ENCODE assay signal across 8 cellular contexts in the genomic region with DNA sequence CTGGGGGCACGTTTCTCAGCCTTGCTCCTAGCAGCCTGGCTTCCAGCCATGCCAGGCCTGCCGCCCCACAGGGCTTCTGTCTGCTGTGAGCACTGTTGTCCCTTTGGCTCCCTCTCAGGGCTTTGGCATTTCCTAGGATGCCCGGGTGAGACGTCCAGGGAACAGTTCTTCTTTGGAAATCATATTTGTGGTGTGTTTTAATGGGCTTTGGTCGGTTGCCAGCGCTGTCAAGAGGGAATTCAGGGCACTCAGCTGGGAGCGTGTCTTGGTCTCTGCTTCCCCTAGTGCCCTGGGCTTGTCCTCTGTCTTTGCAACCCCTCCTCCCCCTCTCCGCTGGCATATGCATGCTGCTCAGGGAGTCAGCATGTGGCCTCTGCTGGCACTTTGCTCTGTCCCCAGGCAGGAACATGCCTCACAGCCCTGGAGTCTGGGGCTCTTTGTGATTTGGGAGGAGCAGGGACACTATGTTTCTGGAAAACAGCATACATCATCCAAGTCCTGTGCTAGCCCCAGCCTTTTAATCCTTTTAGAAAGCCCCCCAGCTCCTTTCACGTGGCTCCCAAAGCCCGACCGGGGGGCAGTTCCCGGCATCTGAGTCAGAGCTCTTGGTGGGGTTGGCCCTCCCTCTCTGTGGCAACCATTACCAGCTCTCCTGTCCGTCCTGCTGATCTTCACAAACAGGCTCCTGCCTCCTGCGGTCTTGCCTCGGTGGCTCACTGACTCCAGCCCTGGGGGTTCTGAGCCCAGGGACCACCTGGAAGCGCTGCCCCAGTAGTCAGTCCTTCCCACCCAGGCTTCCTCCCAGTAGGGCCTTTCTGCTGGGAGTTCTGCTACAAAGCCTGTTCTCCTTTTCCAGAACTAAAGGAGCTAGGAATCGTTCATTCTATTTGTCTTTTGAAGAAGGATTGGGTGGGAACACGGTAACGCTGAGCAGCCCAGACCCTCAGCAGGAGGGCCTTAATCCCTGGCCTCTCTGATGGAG. TPM values are rescaled to one million over a fixed set of nuclear protein-coding genes. Genes with fewer than 3 reads are reported as not detected.
DNase-seq lines count a peak whose midpoint lies in the region; ATAC-seq and TF ChIP-seq lines count a peak whose summit lies in the region.

No MANE protein-coding gene starts in this region.

- no peak overlapping the region for H3K4me2 ChIP-seq in IMR-90 (ENCODE audit: low read depth, low read length)

- dilution Hi-C loops in IMR-90 (cut with HindIII; ENCODE audit: low sequenced_read_pairs, unreplicated experiment): no loop called here

- H3K18ac ChIP-seq in IMR-90 (ENCODE audit: low read depth, low read length): no peak overlapping the region

- H3K9me3 Mint-ChIP-seq in MCF 10A (ENCODE audit: unreplicated experiment): no peaks in the 10 kb centered on the region

- H3K14ac ChIP-seq in IMR-90 (replicated peaks; ENCODE audit: low read depth, low read length): no peak overlapping the region

- no peak overlapping the region for H3K4me3 ChIP-seq in IMR-90 (ENCODE audit: insufficient read depth, low read depth, low read length)

- no peak overlapping the region for H2BK15ac ChIP-seq in IMR-90 (ENCODE audit: low read depth, low read length)

- WGBS in IMR-90 (ENCODE audit: extremely low coverage in 2 of 2, insufficient read length in 1 of 2), 2 experiments: no CpG with 5 or more reads among the region's 19 CpGs

- in situ Hi-C loops in IMR-90 (cut with MboI; ENCODE audit: low sequenced_read_pairs): no loop called here

- H3K4me3 Mint-ChIP-seq in MCF 10A (ENCODE audit: unreplicated experiment): peak overlapping the region; percentile 28

- H4K5ac ChIP-seq in IMR-90 (ENCODE audit: low read depth, low read length): peak overlapping the region; percentile 1; the same call in 1 of the 2 replicates

- H3K27me3 Mint-ChIP-seq in MCF 10A (ENCODE audit: insufficient read depth, unreplicated experiment): no peaks in the 10 kb centered on the region

- no peaks in the 10 kb centered on the region for H3K27me3 ChIP-seq in IMR-90 (ENCODE audit: control insufficient read depth, insufficient read depth, low read length)

- H3K36me3 ChIP-seq in IMR-90 (ENCODE audit: control insufficient read depth, insufficient read depth, low read length): peaks cover 37% of the 10 kb centered on the region

- peak overlapping the region; percentile 71 for H2AK9ac ChIP-seq in IMR-90 (replicated peaks; ENCODE audit: low read depth, low read length, poor library complexity)

- H3K4ac ChIP-seq in IMR-90 (ENCODE audit: low read depth, low read length): no peak overlapping the region

- H3K27ac ChIP-seq in IMR-90 (ENCODE audit: insufficient read depth, low read length): no peak overlapping the region

- H2BK120ac ChIP-seq in IMR-90 (ENCODE audit: low read depth, low read length): no peak overlapping the region

- no peak overlapping the region for H4K91ac ChIP-seq in IMR-90 (ENCODE audit: insufficient read depth, low read depth, low read length)

- peak overlapping the region; percentile 40 for H2BK5ac ChIP-seq in IMR-90 (ENCODE audit: low read depth, low read length, poor library complexity, severe bottlenecking)

- no peak overlapping the region for H3K56ac ChIP-seq in IMR-90 (ENCODE audit: extremely low read depth, insufficient read depth, low read length)

- H2AFZ ChIP-seq in IMR-90 (replicated peaks; ENCODE audit: low read length, poor library complexity): peak overlapping the region; percentile 28

- POLR2A ChIA-PET in IMR-90 (lab: Charles Lee; ENCODE audit: unreplicated experiment): no interaction called here
- POLR2A ChIA-PET in MCF 10A (lab: Yijun Ruan, JAX): interaction anchor here (0.7 to 26.7 kb wide), 13 partner anchors 14 to 184 kb away, joined by 3 to 748 read pairs (median 5); a partner anchor contains a TSS

- H3K27ac Mint-ChIP-seq in MCF 10A (ENCODE audit: low read depth, unreplicated experiment): peak overlapping the region; percentile 96

- no peak overlapping the region for H2AK5ac ChIP-seq in IMR-90 (ENCODE audit: low read depth, low read length)

- H3K23ac ChIP-seq in IMR-90 (ENCODE audit: low read depth, low read length): no peak overlapping the region

- ATAC-seq in IMR-90 (ENCODE audit: low read depth): peak; percentile 65
- no peak for ATAC-seq in HG02623 (IDR thresholded peaks at IDR 0.05; ENCODE audit: unreplicated experiment)
- ATAC-seq in GM18867 (IDR thresholded peaks at IDR 0.05; ENCODE audit: unreplicated experiment): no peak

- H4K20me1 ChIP-seq in IMR-90 (ENCODE audit: insufficient read depth, low read length): peaks cover 64% of the 10 kb centered on the region

- CTCF ChIA-PET in IMR-90 (lab: Yijun Ruan, JAX): interaction anchor here (1.0 kb wide), 1 partner anchor 60 kb away, joined by 3 read pairs; no protein-coding TSS in a partner anchor
- CTCF ChIA-PET in MCF 10A (lab: Yijun Ruan, JAX): interaction anchor here (0.6 to 5.6 kb wide), 12 partner anchors 11 to 81 kb away, joined by 3 to 32 read pairs (median 6); a partner anchor contains a TSS

- no TSS peak for BruUV-seq in IMR-90 (replicated peaks; lab: Mats Ljungman, UMichigan)
- BruUV-seq in MCF 10A (replicated peaks; lab: Mats Ljungman, UMichigan): no TSS peak

- TF ChIP-seq RAD21 in IMR-90 (IDR thresholded peaks at IDR 0.05; ENCODE audit: low read length): no peak

- peaks cover 44 to 91% of the 10 kb centered on the region in 2 experiments for H3K79me1 ChIP-seq in IMR-90 (ENCODE audit: low read depth in 1 of 2, low read length in 2 of 2)

- no peak for TF ChIP-seq POLR2A in IMR-90 (IDR thresholded peaks at IDR 0.05; ENCODE audit: low read depth, low read length)

- intact Hi-C loops in IMR-90 (cut with micrococcal nuclease): no loop called here
- intact Hi-C loops in MCF 10A (cut with micrococcal nuclease): no loop called here

- no peak overlapping the region for H3K9ac ChIP-seq in IMR-90 (ENCODE audit: low read depth, low read length)

- TF ChIP-seq CTCF in IMR-90 (conservative IDR thresholded peaks at IDR 0.05; ENCODE audit: low read depth, low read length) (0 out of 2 replicates have a peak, but pooled peaks have one; percentile 15), MCF 10A (IDR thresholded peaks at IDR 0.05; ENCODE audit: unreplicated experiment) (no peak)

- peaks cover 73% of the 10 kb centered on the region for H3K4me1 Mint-ChIP-seq in MCF 10A (ENCODE audit: insufficient read depth, unreplicated experiment)

- H2BK20ac ChIP-seq in IMR-90 (ENCODE audit: low read depth, low read length): no peak overlapping the region

- peak overlapping the region in 1 of 2 experiments; percentile 39; a peak in 1 of 4 replicates for H4K8ac ChIP-seq in IMR-90 (ENCODE audit: low read depth in 2 of 2, low read length in 2 of 2)

- DNase-seq in IMR-90 (peak; percentile 56), MCF 10A (ENCODE audit: unreplicated experiment) (peak; percentile 99), inferior parietal cortex (ENCODE audit: extremely low spot score) (peak; percentile 81), superior temporal gyrus (ENCODE audit: extremely low spot score) (peak; percentile 94), NCI-H510A (lab: John Stamatoyannopoulos, UW) (no peak), NCI-H510A treated with DMSO at 0.1 percent for 48 hours (lab: John Stamatoyannopoulos, UW) (no peak)

- H3K9me3 ChIP-seq in IMR-90 (ENCODE audit: control insufficient read depth, insufficient read depth, low read length): no peaks in the 10 kb centered on the region

- H3K4me1 ChIP-seq in IMR-90 (ENCODE audit: control insufficient read depth, insufficient read depth, low read length): peaks cover 16% of the 10 kb centered on the region

- H3K9me1 ChIP-seq in IMR-90 (ENCODE audit: insufficient read depth, low read length): peaks cover 36% of the 10 kb centered on the region

- peaks cover 54% of the 10 kb centered on the region for H3K36me3 Mint-ChIP-seq in MCF 10A (ENCODE audit: insufficient read depth, unreplicated experiment)

TF ChIP-seq in IMR-90, 13 proteins besides CTCF, POLR2A, EP300 and RAD21:
- TF ChIP-seq BHLHE40 (IDR thresholded peaks at IDR 0.05; ENCODE audit: low read depth, low read length): no peak
- no peak for TF ChIP-seq CEBPB (IDR thresholded peaks at IDR 0.05; ENCODE audit: low read depth, low read length)
- no peak for TF ChIP-seq SMC3 (IDR thresholded peaks at IDR 0.05; ENCODE audit: low read depth, low read length)
- no peak for TF ChIP-seq RFX5 (IDR thresholded peaks at IDR 0.05; ENCODE audit: low read depth, low read length)
- TF ChIP-seq, protein P1, sequence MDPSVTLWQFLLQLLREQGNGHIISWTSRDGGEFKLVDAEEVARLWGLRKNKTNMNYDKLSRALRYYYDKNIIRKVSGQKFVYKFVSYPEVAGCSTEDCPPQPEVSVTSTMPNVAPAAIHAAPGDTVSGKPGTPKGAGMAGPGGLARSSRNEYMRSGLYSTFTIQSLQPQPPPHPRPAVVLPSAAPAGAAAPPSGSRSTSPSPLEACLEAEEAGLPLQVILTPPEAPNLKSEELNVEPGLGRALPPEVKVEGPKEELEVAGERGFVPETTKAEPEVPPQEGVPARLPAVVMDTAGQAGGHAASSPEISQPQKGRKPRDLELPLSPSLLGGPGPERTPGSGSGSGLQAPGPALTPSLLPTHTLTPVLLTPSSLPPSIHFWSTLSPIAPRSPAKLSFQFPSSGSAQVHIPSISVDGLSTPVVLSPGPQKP (IDR thresholded peaks at IDR 0.05; ENCODE audit: borderline replicate concordance, low read depth, low read length): no peak
- TF ChIP-seq RCOR1 (IDR thresholded peaks at IDR 0.05; ENCODE audit: insufficient replicate concordance, low read length): no peak
- TF ChIP-seq NFE2L2 (IDR thresholded peaks at IDR 0.05; ENCODE audit: low read depth, low read length): no peak
- no peak for TF ChIP-seq MAZ (IDR thresholded peaks at IDR 0.05; ENCODE audit: borderline replicate concordance, low read depth, low read length)
- no peak for TF ChIP-seq FOS (IDR thresholded peaks at IDR 0.05; ENCODE audit: low read depth, low read length)

RNA-seq across cellular contexts. Expression of a gene that starts 26.7 kb away (rescaled TPM):
- total RNA-seq in IMR-90 (2012; rRNA removed): 70.4 and 82.5 TPM in 2 replicates
- polyA plus RNA-seq in IMR-90 (2012; rRNA removed): 134 and 139 TPM in 2 replicates
- polyA plus RNA-seq in IMR-90 (2012; cell fraction: cytosol; rRNA removed): 55.1 and 61.0 TPM in 2 replicates
- 237 and 250 TPM in 2 replicates for polyA plus RNA-seq in IMR-90 (2012; cell fraction: nucleus; rRNA removed; ENCODE audit: low replicate concordance)
- 108 and 123 TPM in 2 replicates for total RNA-seq in MCF 10A (2022)

RNA-seq across cellular contexts. Expression of a gene that starts 26.8 kb away (rescaled TPM):
- total RNA-seq in IMR-90 (2012; rRNA removed): 7.3 and 8.6 TPM in 2 replicates
- 17.4 and 23.7 TPM in 2 replicates for polyA plus RNA-seq in IMR-90 (2012; rRNA removed)
- 6.6 and 9.2 TPM in 2 replicates for polyA plus RNA-seq in IMR-90 (2012; cell fraction: cytosol; rRNA removed)
- polyA plus RNA-seq in IMR-90 (2012; cell fraction: nucleus; rRNA removed; ENCODE audit: low replicate concordance): 100 and 134 TPM in 2 replicates
- total RNA-seq in MCF 10A (2022): 36.3 and 47.9 TPM in 2 replicates

RNA-seq across cellular contexts. Expression of a gene that starts 27.5 kb away (rescaled TPM):
- total RNA-seq in IMR-90 (2012; rRNA removed): under 0.01 TPM in 1 of 2 replicates, not detected in the other
- polyA plus RNA-seq in IMR-90 (2012; rRNA removed): 0.27 and 0.39 TPM in 2 replicates
- polyA plus RNA-seq in IMR-90 (2012; cell fraction: cytosol; rRNA removed): 0.04 and 0.36 TPM in 2 replicates
- 0.63 and 1.5 TPM in 2 replicates for polyA plus RNA-seq in IMR-90 (2012; cell fraction: nucleus; rRNA removed; ENCODE audit: low replicate concordance)
- 727 and 1,054 TPM in 2 replicates for total RNA-seq in MCF 10A (2022)

Comparison
In these comparisons a context has a peak if more than half of its experiments do, and no peak if none do; other contexts are left out.
1. DNase-seq: peak in IMR-90 (single experiment), MCF 10A (single experiment), inferior parietal cortex (single experiment) and superior temporal gyrus (single experiment); none in NCI-H510A (single experiment) and NCI-H510A treated with DMSO at 0.1 percent for 48 hours (single experiment).
2. RNA of a gene that starts 27.5 kb away (total RNA-seq): 727 to 1,054 TPM in MCF 10A; under 0.01 TPM in IMR-90; every median in the first group is over 100 times any median in the second.